11 cellular contexts compared by ENCODE assay signal in the genomic region with DNA sequence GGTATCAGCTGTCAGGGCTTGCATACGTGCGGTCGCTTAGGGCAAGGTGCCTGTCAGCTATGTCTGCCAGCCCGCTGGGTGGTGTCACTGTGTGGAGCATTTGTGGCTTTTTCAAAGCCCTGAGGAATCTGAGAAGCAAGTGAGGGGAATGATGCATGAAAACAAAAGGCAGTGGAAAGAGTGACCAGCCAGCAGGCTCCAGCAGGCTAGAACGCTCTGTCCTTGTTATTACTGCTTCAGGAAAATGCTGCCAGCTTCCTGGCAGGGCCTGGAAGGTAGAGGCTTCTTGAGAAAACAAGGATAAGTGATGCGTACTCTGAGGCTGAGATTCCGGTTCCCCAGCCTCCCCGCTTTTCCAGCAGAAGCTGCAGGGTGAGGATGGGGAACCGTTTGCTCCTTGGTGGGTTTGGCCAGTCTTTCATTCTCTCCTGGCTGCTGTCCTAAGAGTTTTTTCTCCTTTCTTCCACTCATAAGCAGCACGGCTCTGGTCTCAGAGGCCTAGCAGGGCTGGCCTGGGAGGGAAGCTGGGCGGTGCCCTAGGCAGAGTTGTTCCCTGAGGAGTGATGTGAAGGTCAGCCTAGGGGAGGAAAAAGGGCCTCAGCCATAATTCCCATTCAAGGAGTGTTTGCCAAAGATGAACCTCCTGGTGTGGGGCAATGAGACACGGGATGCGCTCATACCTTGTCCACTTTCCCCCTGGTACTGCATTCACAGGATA. TPM values are rescaled to one million over a fixed set of nuclear protein-coding genes. Genes with fewer than 3 reads are reported as not detected.
DNase-seq lines count a peak whose midpoint lies in the region; ATAC-seq, FAIRE-seq and TF ChIP-seq lines count a peak whose summit lies in the region.
"Had no signal": no experiment of that assay in that cellular context is flagged by ENCODE, and none has a peak within 500 bp of the region (broad histone marks: within the 10 kb centered on the region; RNA-seq: fewer than 3 reads in every experiment).

No MANE protein-coding gene starts in this region.

- no peak for FAIRE-seq in urothelium cell line (lab: Jason Lieb, UNC)
- FAIRE-seq: HTR-8/SVneo, pancreas had no signal

- H3K36me3 Mint-ChIP-seq in T-helper 17 cell (ENCODE audit: low read depth) (no peaks in the 10 kb centered on the region), T-cell (no peaks in the 10 kb centered on the region)

- peak overlapping the region; percentile 74 for H3K27ac ChIP-seq in ACC112 (ENCODE audit: low read depth, low read length)
- H3K27ac ChIP-seq in OCI-LY1 (ENCODE audit: low read depth, low read length, poor library complexity, severe bottlenecking) = peak overlapping the region; percentile 21
- no peak overlapping the region for H3K27ac ChIP-seq in osteoblast (ENCODE audit: low read depth, low read length)
- H3K27ac ChIP-seq: pancreas, PC-9 had no signal

- CTCF ChIA-PET in T-cell (lab: Charles Lee) = interaction anchor here in 1 of 2 donors (0.6 kb wide), 1 partner anchor 124 kb away, joined by 3 read pairs; no protein-coding TSS in a partner anchor

- no peaks in the 10 kb centered on the region for H3K27me3 ChIP-seq in ACC112 (ENCODE audit: insufficient read depth, low read length)
- no peaks in the 10 kb centered on the region for H3K27me3 ChIP-seq in OCI-LY1 (ENCODE audit: insufficient read depth, low read length)
- H3K27me3 ChIP-seq in osteoblast (ENCODE audit: insufficient read depth, low read length) = no peaks in the 10 kb centered on the region
- H3K27me3 ChIP-seq: pancreas had no signal

- peaks cover 10% of the 10 kb centered on the region for H3K4me1 ChIP-seq in ACC112 (ENCODE audit: control insufficient read depth, insufficient read depth, low read length, unreplicated experiment)
- H3K4me1 ChIP-seq in OCI-LY1 (ENCODE audit: insufficient read depth, low read length, severe bottlenecking) = peaks cover 12% of the 10 kb centered on the region
- no peaks in the 10 kb centered on the region for H3K4me1 ChIP-seq in osteoblast (ENCODE audit: insufficient read depth, low read length)
- H3K4me1 ChIP-seq: pancreas had no signal

- ATAC-seq in T-helper 17 cell = no peak
- no peak for ATAC-seq in T-cell (replicated peaks in 1 of 4)

- H3K4me3 ChIP-seq in ACC112 (ENCODE audit: low read depth, low read length) (no peak overlapping the region), OCI-LY1 (ENCODE audit: low read depth, low read length, poor library complexity, severe bottlenecking) (no peak overlapping the region), osteoblast (ENCODE audit: insufficient read depth, low read length) (no peak overlapping the region)
- H3K4me3 ChIP-seq: pancreas, PC-9 had no signal

- H3K4me2 ChIP-seq in OCI-LY1 (ENCODE audit: low read length) (no peak overlapping the region), osteoblast (ENCODE audit: insufficient read depth, low read length) (no peak overlapping the region)
- H3K4me2 ChIP-seq: PC-9 had no signal

- no peaks in the 10 kb centered on the region for H3K9me2 ChIP-seq in OCI-LY1 (ENCODE audit: low read depth, low read length)

- in situ Hi-C loops in KBM-7 (cut with MboI; ENCODE audit: low pct_unique_long_range_greater_than_20kb, low sequenced_read_pairs) = no loop called here

- H3K4me3 Mint-ChIP-seq in T-helper 17 cell (no peak overlapping the region), T-cell (no peak overlapping the region)

- POLR2A ChIA-PET in T-cell (lab: Charles Lee) = interaction anchor here in 1 of 2 donors (1.2 kb wide), 1 partner anchor 10 kb away, joined by 3 read pairs; no protein-coding TSS in a partner anchor

- H3K79me2 ChIP-seq in ACC112 (ENCODE audit: control insufficient read depth, insufficient read depth, low read length, unreplicated experiment) (no peaks in the 10 kb centered on the region), OCI-LY1 (ENCODE audit: insufficient read depth, low read length) (no peaks in the 10 kb centered on the region), osteoblast (ENCODE audit: insufficient read depth, low read length) (no peaks in the 10 kb centered on the region)

- no peaks in the 10 kb centered on the region for H3F3A ChIP-seq in OCI-LY1 (ENCODE audit: insufficient read depth, low read length)

- H3K36me3 ChIP-seq in ACC112 (ENCODE audit: insufficient read depth, low read length) (no peaks in the 10 kb centered on the region), OCI-LY1 (ENCODE audit: insufficient read depth, low read length) (no peaks in the 10 kb centered on the region), osteoblast (ENCODE audit: insufficient read depth, low read length) (no peaks in the 10 kb centered on the region)
- H3K36me3 ChIP-seq: pancreas had no signal

- H3K9me3 Mint-ChIP-seq in T-cell = peaks cover 3 to 9% (median 8%) of the 10 kb centered on the region in 3 donors

- H3K9me3 ChIP-seq in OCI-LY1 (ENCODE audit: low read length) (0 out of 2 replicates have a peak, but pooled peaks cover 2% of the 10 kb centered on the region), osteoblast (ENCODE audit: low read depth, low read length) (no peaks in the 10 kb centered on the region), T-helper 17 cell (ENCODE audit: control insufficient read depth, low read length, poor library complexity, severe bottlenecking) (no peaks in the 10 kb centered on the region)
- H3K9me3 ChIP-seq: pancreas had no signal

- peak; percentile 12; the same call in 1 of the 2 replicates for TF ChIP-seq CTCF in OCI-LY1 (IDR thresholded peaks at IDR 0.05; ENCODE audit: low read length)
- TF ChIP-seq CTCF in osteoblast (IDR thresholded peaks at IDR 0.05; ENCODE audit: extremely low read depth, low read depth, low read length) = no peak

- H3K27ac Mint-ChIP-seq in T-helper 17 cell (no peak overlapping the region), T-cell (no peak overlapping the region)

- no peaks in the 10 kb centered on the region for H3K4me1 Mint-ChIP-seq in T-helper 17 cell
- no peaks in the 10 kb centered on the region for H3K4me1 Mint-ChIP-seq in T-cell

- peak; percentile 57 for DNase-seq in fibroblast of gingiva (ENCODE audit: low read depth)
- no peak for DNase-seq in osteoblast (ENCODE audit: insufficient read length, low spot score, missing footprints)
- no peak for DNase-seq in T-helper 17 cell
- no peak for DNase-seq in urothelium cell line (ENCODE audit: low spot score)
- no peak for DNase-seq in KBM-7
- DNase-seq in T-cell = no peak
- DNase-seq: pancreas had no signal

- H3K27me3 Mint-ChIP-seq in T-helper 17 cell (no peaks in the 10 kb centered on the region), T-cell (no peaks in the 10 kb centered on the region)

- no peak overlapping the region for H3K9ac ChIP-seq in OCI-LY1 (ENCODE audit: low read length)

- H2AFZ ChIP-seq in ACC112 (ENCODE audit: low read length, unreplicated experiment) (peak overlapping the region; percentile 4), OCI-LY1 (ENCODE audit: low read length) (no peak overlapping the region), osteoblast (ENCODE audit: low read length) (peak overlapping the region; percentile 39)
- H2AFZ ChIP-seq: PC-9 had no signal

- H4K20me1 ChIP-seq in OCI-LY1 (ENCODE audit: insufficient read depth, low read length) = no peaks in the 10 kb centered on the region
- no peaks in the 10 kb centered on the region for H4K20me1 ChIP-seq in osteoblast (ENCODE audit: insufficient read depth, low read length)

RNA-seq across cellular contexts. Expression of a gene that starts 42.8 kb away (rescaled TPM):
- 49.8 and 52.8 TPM in 2 replicates for total RNA-seq in osteoblast
- total RNA-seq in T-helper 17 cell = 10 to 100 TPM; 46.5 to 51.1 TPM
- total RNA-seq in T-cell = 10 to 100 TPM; 43.9 to 63.3 (median 46.5) TPM
